Comparison of ENCODE assay signal across 8 cellular contexts in the genomic region with DNA sequence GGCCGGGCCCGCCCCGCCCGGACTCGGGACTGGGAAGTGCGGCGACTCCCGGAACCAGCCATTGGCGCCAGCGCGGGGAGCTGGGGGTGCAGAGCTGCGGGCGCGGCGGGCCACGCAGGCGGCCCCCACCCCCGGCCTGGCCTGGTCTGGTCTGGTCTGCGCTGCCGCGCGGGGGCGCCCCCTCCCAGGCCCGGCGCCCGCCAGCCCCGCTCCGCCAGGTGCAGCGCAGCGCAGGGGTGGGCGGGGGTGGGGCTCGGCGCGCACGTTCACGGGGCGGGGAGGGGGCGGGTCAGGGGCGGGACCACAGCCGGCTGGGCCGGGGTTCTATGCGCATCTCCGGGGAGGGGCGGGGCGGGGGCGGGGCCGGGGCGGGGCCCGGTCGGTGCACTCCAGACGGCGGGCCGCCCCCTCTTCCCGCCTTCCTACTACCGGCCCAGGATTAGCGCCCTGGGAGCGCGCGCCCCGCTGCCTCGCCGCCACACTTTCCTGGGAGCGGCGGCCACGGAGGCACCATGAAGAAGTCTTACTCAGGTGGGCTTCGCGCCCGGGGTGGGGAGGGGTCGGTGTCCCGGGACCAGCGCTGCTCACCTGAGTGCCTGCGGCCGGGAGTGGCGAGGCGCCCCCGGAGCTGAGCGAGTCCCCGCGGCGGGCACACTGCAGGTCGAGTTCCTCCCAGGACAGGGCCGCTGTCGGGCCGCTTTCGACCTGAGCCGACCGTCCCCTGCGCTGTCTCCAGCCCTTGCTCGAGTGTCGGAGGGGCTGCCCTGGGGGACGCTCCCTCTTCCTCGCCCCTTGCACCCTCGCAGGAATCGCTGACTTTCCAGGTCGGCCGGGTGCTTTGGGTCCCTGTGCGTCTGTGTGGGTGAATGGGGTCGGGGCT.
DNase-seq lines count a peak whose midpoint lies in the region; ATAC-seq and TF ChIP-seq lines count a peak whose summit lies in the region.

No MANE protein-coding gene starts in this region.

- peaks cover 50% of the 10 kb centered on the region for H3K4me1 Mint-ChIP-seq in chondrocyte (ENCODE audit: low read depth)

- POLR2A ChIA-PET in HEK293 (lab: Yijun Ruan, JAX): no interaction called here

- no peaks in the 10 kb centered on the region for H3K9me3 Mint-ChIP-seq in chondrocyte (ENCODE audit: low read depth)

- intact Hi-C loops in lower leg skin (cut with DNase I; ENCODE audit: low total_unique reads): no loop called here

- H3K27ac ChIP-seq in HEK293 (ENCODE audit: extremely low read depth, low read depth, low read length): peak overlapping the region; percentile 37; the same call in 1 of the 2 replicates

- H3K36me3 ChIP-seq in HEK293 (ENCODE audit: control insufficient read depth in 2 of 2, insufficient read depth in 1 of 2, low read length in 2 of 2): peaks cover 0 to 4% of the 10 kb centered on the region in 2 experiments; a peak in 1 of 3 replicates

- no peaks in the 10 kb centered on the region for H3K36me3 Mint-ChIP-seq in chondrocyte (ENCODE audit: low read depth)

- H3K4me1 ChIP-seq in HEK293 (ENCODE audit: control insufficient read depth, insufficient read depth, low read length): peaks cover 18% of the 10 kb centered on the region

- no peak for ATAC-seq in GM21367 (IDR thresholded peaks at IDR 0.05; ENCODE audit: unreplicated experiment)

- 10 to 28% methylated on average over 9 to 22 of the region's 98 CpGs for WGBS in lower leg skin, 2 donors

- TF ChIP-seq CTCF in GM12865 (IDR thresholded peaks at IDR 0.05; ENCODE audit: insufficient read depth, low read depth, low read length, missing control alignments) (peak; percentile 47), HEK293 (tag by site-specific recombination; IDR thresholded peaks at IDR 0.05) (peak; percentile 36; the same call in 1 of the 2 replicates), chondrocyte (IDR thresholded peaks at IDR 0.05) (peak; percentile 60), lower leg skin (IDR thresholded peaks at IDR 0.05) (no peak)

- H3K4me3 Mint-ChIP-seq in chondrocyte (ENCODE audit: unreplicated experiment): peak overlapping the region; percentile 57

- TF ChIP-seq POLR2A in lower leg skin (IDR thresholded peaks at IDR 0.05): no peak

- H3K4me3 ChIP-seq in GM12865 (ENCODE audit: low read depth, low read length) (peak overlapping the region; percentile 92), HEK293 (ENCODE audit: low read depth, low read length) (peak overlapping the region; percentile 68), lower leg skin (ENCODE audit: low read depth, poor library complexity, severe bottlenecking) (peak overlapping the region; percentile 53)

- H3K9me3 ChIP-seq in HEK293 (ENCODE audit: control insufficient read depth, insufficient read depth, low read depth, low read length): no peaks in the 10 kb centered on the region

- peaks cover 3% of the 10 kb centered on the region for H3K27me3 Mint-ChIP-seq in chondrocyte (ENCODE audit: low read depth)

- no peak overlapping the region for H3K27ac Mint-ChIP-seq in chondrocyte (ENCODE audit: unreplicated experiment)

- CTCF ChIA-PET in HEK293 (lab: Yijun Ruan, JAX): interaction anchor here (0.6 to 1.3 kb wide), 10 partner anchors 18 to 347 kb away, joined by 3 to 5 read pairs (median 3); no protein-coding TSS in a partner anchor

- DNase-seq in GM12865 (ENCODE audit: low read depth) (peak; percentile 79), NCI-H1930 (lab: John Stamatoyannopoulos, UW) (peak; percentile 62 to 76), chondrocyte (ENCODE audit: low spot score) (no peak), lower leg skin (ENCODE audit: low spot score in 2 of 2) (peak in 1 of 2 donors; percentile 18)
- peak; percentile 60 for DNase-seq in activated CD4-positive, CD25-positive, alpha-beta regulatory T cell treated with anti-CD3 and anti-CD28 coated beads, Interleukin-2, amount 50 U/mL, for 72 hours
- peak; percentile 43 for DNase-seq in stimulated activated CD8-positive, alpha-beta memory T cell treated with anti-CD3 and anti-CD28 coated beads, Interleukin-12 subunit alpha, Interleukin-12 subunit beta, amount 100 ng/mL, for 4 hours (ENCODE audit: low read depth)

TF ChIP-seq in HEK293, 187 proteins besides CTCF, POLR2A, EP300 and RAD21 (continues in another document):
- TF ChIP-seq ZNF404 (tag by site-specific recombination; IDR thresholded peaks at IDR 0.05) (no peak), GLI2 (tag by site-specific recombination; IDR thresholded peaks at IDR 0.05; ENCODE audit: borderline replicate concordance, low read depth) (no peak), ZFP41 (tag by site-specific recombination; IDR thresholded peaks at IDR 0.05; ENCODE audit: borderline replicate concordance) (no peak), ZNF292 (tag by site-specific recombination; IDR thresholded peaks at IDR 0.05; ENCODE audit: borderline replicate concordance, low read depth) (no peak), ZNF221 (tag by site-specific recombination; IDR thresholded peaks at IDR 0.05; ENCODE audit: borderline replicate concordance) (no peak), RBAK (tag by site-specific recombination; IDR thresholded peaks at IDR 0.05) (no peak), SALL2 (tag by site-specific recombination; IDR thresholded peaks at IDR 0.05; ENCODE audit: borderline replicate concordance) (no peak), ZNF248 (tag by site-specific recombination; IDR thresholded peaks at IDR 0.05) (no peak), SCRT2 (tag by site-specific recombination; IDR thresholded peaks at IDR 0.05) (no peak), ZNF549 (tag by site-specific recombination; IDR thresholded peaks at IDR 0.05) (no peak), ZNF473 (tag by site-specific recombination; IDR thresholded peaks at IDR 0.05) (no peak)
- TF ChIP-seq, protein P1, sequence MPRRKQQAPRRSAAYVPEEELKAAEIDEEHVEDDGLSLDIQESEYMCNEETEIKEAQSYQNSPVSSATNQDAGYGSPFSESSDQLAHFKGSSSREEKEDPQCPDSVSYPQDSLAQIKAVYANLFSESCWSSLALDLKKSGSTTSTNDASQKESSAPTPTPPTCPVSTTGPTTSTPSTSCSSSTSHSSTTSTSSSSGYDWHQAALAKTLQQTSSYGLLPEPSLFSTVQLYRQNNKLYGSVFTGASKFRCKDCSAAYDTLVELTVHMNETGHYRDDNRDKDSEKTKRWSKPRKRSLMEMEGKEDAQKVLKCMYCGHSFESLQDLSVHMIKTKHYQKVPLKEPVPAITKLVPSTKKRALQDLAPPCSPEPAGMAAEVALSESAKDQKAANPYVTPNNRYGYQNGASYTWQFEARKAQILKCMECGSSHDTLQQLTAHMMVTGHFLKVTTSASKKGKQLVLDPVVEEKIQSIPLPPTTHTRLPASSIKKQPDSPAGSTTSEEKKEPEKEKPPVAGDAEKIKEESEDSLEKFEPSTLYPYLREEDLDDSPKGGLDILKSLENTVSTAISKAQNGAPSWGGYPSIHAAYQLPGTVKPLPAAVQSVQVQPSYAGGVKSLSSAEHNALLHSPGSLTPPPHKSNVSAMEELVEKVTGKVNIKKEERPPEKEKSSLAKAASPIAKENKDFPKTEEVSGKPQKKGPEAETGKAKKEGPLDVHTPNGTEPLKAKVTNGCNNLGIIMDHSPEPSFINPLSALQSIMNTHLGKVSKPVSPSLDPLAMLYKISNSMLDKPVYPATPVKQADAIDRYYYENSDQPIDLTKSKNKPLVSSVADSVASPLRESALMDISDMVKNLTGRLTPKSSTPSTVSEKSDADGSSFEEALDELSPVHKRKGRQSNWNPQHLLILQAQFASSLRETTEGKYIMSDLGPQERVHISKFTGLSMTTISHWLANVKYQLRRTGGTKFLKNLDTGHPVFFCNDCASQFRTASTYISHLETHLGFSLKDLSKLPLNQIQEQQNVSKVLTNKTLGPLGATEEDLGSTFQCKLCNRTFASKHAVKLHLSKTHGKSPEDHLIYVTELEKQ (tag by site-specific recombination; IDR thresholded peaks at IDR 0.05; ENCODE audit: borderline replicate concordance): no peak
- TF ChIP-seq, protein P2, sequence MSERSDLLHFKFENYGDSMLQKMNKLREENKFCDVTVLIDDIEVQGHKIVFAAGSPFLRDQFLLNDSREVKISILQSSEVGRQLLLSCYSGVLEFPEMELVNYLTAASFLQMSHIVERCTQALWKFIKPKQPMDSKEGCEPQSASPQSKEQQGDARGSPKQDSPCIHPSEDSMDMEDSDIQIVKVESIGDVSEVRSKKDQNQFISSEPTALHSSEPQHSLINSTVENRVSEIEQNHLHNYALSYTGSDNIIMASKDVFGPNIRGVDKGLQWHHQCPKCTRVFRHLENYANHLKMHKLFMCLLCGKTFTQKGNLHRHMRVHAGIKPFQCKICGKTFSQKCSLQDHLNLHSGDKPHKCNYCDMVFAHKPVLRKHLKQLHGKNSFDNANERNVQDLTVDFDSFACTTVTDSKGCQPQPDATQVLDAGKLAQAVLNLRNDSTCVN (tag by site-specific recombination; optimal IDR thresholded peaks at IDR 0.05): peak; percentile 96
- TF ChIP-seq, protein P3, sequence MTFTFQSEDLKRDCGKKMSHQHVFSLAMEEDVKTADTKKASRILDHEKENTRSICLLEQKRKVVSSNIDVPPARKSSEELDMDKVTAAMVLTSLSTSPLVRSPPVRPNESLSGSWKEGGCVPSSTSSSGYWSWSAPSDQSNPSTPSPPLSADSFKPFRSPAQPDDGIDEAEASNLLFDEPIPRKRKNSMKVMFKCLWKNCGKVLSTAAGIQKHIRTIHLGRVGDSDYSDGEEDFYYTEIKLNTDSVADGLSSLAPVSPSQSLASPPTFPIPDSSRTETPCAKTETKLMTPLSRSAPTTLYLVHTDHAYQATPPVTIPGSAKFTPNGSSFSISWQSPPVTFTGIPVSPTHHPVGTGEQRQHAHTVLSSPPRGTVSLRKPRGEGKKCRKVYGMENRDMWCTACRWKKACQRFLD (tag by site-specific recombination; IDR thresholded peaks at IDR 0.05): no peak
- TF ChIP-seq, protein P4, sequence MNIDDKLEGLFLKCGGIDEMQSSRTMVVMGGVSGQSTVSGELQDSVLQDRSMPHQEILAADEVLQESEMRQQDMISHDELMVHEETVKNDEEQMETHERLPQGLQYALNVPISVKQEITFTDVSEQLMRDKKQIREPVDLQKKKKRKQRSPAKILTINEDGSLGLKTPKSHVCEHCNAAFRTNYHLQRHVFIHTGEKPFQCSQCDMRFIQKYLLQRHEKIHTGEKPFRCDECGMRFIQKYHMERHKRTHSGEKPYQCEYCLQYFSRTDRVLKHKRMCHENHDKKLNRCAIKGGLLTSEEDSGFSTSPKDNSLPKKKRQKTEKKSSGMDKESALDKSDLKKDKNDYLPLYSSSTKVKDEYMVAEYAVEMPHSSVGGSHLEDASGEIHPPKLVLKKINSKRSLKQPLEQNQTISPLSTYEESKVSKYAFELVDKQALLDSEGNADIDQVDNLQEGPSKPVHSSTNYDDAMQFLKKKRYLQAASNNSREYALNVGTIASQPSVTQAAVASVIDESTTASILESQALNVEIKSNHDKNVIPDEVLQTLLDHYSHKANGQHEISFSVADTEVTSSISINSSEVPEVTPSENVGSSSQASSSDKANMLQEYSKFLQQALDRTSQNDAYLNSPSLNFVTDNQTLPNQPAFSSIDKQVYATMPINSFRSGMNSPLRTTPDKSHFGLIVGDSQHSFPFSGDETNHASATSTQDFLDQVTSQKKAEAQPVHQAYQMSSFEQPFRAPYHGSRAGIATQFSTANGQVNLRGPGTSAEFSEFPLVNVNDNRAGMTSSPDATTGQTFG (tag by site-specific recombination; IDR thresholded peaks at IDR 0.05; ENCODE audit: borderline replicate concordance): no peak

Comparison
In these comparisons a context has a peak if more than half of its experiments do, and no peak if none do; other contexts are left out.
1. CTCF ChIP-seq: peak in GM12865 (single experiment), HEK293 (single experiment) and chondrocyte (single experiment); none in lower leg skin (0 of 3).
2. Peak in every context shown above with its lines, with median percentiles within 50 percentile points of each other: H3K4me3 ChIP-seq.